In genomic region chr19:2627319-2627829, GRCh38 we compare ENCODE assay signal across 8 cellular contexts.
A peak's percentile ranks its signal among the peaks of the same experiment; 100 is the strongest.
DNase-seq lines count a peak whose midpoint lies in the region; ATAC-seq lines count a peak whose summit lies in the region.

No MANE protein-coding gene starts in this region.

- peaks cover 22% of the 10 kb centered on the region for H3K36me3 Mint-ChIP-seq in effector memory CD8-positive, alpha-beta T cell (ENCODE audit: insufficient read depth)

- peak overlapping the region; percentile 13 to 90 for H3K27ac Mint-ChIP-seq in effector memory CD8-positive, alpha-beta T cell

- peak overlapping the region in 1 of 2 donors; percentile 59 for H3K4me3 Mint-ChIP-seq in effector memory CD8-positive, alpha-beta T cell

- ATAC-seq in effector memory CD8-positive, alpha-beta T cell (replicated peaks) = no peak
- ATAC-seq in HG03159 (IDR thresholded peaks at IDR 0.05; ENCODE audit: unreplicated experiment) = no peak

- DNase-seq in AG08395 (ENCODE audit: low spot score) (peak; percentile 97), H4 (ENCODE audit: low spot score) (peak; percentile 91), SW480 (ENCODE audit: low spot score) (peak; percentile 83), mucosa of gallbladder (ENCODE audit: low spot score) (peak; percentile 80), UCSD-AML1 (lab: John Stamatoyannopoulos, UW; ENCODE audit: unreplicated experiment) (no peak)
- DNase-seq in effector memory CD8-positive, alpha-beta T cell = no peak

- peak overlapping the region; percentile 91 for H3K27ac ChIP-seq in temporal lobe (ENCODE audit: low read depth, low read length)

- H3K9me3 Mint-ChIP-seq in effector memory CD8-positive, alpha-beta T cell = peaks cover 0 to 2% of the 10 kb centered on the region in 2 donors

- H3K4me1 Mint-ChIP-seq in effector memory CD8-positive, alpha-beta T cell (ENCODE audit: low read depth in 2 of 2) = peaks cover 38 to 44% of the 10 kb centered on the region in 2 donors

- H3K27me3 Mint-ChIP-seq in effector memory CD8-positive, alpha-beta T cell = no peaks in the 10 kb centered on the region

Comparison
In these comparisons a context has a peak if more than half of its experiments do, and no peak if none do; other contexts are left out.
1. DNase-seq: peak in AG08395 (single experiment), H4 (single experiment), SW480 (single experiment) and mucosa of gallbladder (single experiment); none in effector memory CD8-positive, alpha-beta T cell (0 of 3) and UCSD-AML1 (single experiment).